8 cellular contexts compared by ENCODE assay signal in genomic region chr6:26595669-26596269, GRCh38. TPM values are rescaled to one million over a fixed set of nuclear protein-coding genes. Genes with fewer than 3 reads are reported as not detected.
DNase-seq lines count a peak whose midpoint lies in the region; ATAC-seq and TF ChIP-seq lines count a peak whose summit lies in the region.

No MANE protein-coding gene starts in this region.

- H3K27ac Mint-ChIP-seq in activated CD4-positive, alpha-beta memory T cell treated with anti-CD3 and anti-CD28 coated beads for 36 hours = no peak overlapping the region

- H3K4me3 Mint-ChIP-seq in activated CD4-positive, alpha-beta memory T cell treated with anti-CD3 and anti-CD28 coated beads for 36 hours = no peak overlapping the region

- DNase-seq in C1 segment of cervical spinal cord (lab: John Stamatoyannopoulos, UW) = peak; percentile 24 to 88 (median 81)
- DNase-seq in HK-2 (ENCODE audit: unreplicated experiment) = peak; percentile 95
- peak; percentile 96 for DNase-seq in NCI-H748 treated with DMSO at 0.1 percent for 48 hours (lab: John Stamatoyannopoulos, UW)
- peak; percentile 92 for DNase-seq in activated CD4-positive, alpha-beta memory T cell treated with anti-CD3 and anti-CD28 coated beads for 36 hours
- DNase-seq in effector CD4-positive, alpha-beta T cell = peak; percentile 80
- DNase-seq in lung (ENCODE audit: low spot score) = peak; percentile 90
- peak; percentile 84 to 87 for DNase-seq in stimulated activated CD4-positive, alpha-beta T cell treated with anti-CD3 and anti-CD28 coated beads, Interleukin-4, amount 100 ng/mL, for 48 hours (ENCODE audit: low read depth in 2 of 2)

- H3K27ac ChIP-seq in lung (ENCODE audit: low read depth in 1 of 2, low read length in 1 of 2) = peak overlapping the region; percentile 62 to 89

- CTCF ChIA-PET in activated CD4-positive, alpha-beta memory T cell treated with anti-CD3 and anti-CD28 coated beads for 36 hours (lab: Charles Lee) = interaction anchor here (0.6 to 6.2 kb wide), 31 partner anchors 10 to 1157 kb away, joined by 3 to 179 read pairs (median 5); partner anchors contain the start of genes HMGN4 and ZNF322

- H3K36me3 ChIP-seq in lung (ENCODE audit: control insufficient read depth in 2 of 2, insufficient read depth in 2 of 2, low read length in 2 of 2) = peaks cover 7 to 11% of the 10 kb centered on the region in 2 donors

- H3K27me3 Mint-ChIP-seq in activated CD4-positive, alpha-beta memory T cell treated with anti-CD3 and anti-CD28 coated beads for 36 hours = peaks cover 26% of the 10 kb centered on the region

- H3K4me1 Mint-ChIP-seq in activated CD4-positive, alpha-beta memory T cell treated with anti-CD3 and anti-CD28 coated beads for 36 hours (ENCODE audit: low read depth) = peaks cover 38% of the 10 kb centered on the region

- peak; percentile 79 for TF ChIP-seq CTCF in lung (IDR thresholded peaks at IDR 0.05; ENCODE audit: control extremely low read depth, extremely low read depth)

- no peaks in the 10 kb centered on the region for H3K27me3 ChIP-seq in lung (ENCODE audit: control insufficient read depth, insufficient read depth)

- 1% methylated on average over 39 of the region's 39 CpGs for WGBS in lung, 2 donors

- H3K4me1 ChIP-seq in lung (ENCODE audit: control insufficient read depth in 2 of 2, insufficient read depth in 2 of 2, low read length in 2 of 2) = peaks cover 3 to 7% of the 10 kb centered on the region in 2 donors

- intact Hi-C loops in activated CD4-positive, alpha-beta memory T cell treated with anti-CD3 and anti-CD28 coated beads for 36 hours (cut with micrococcal nuclease) = loop anchor here (1.0 to 10.0 kb wide), 8 partner anchors 18 to 1299 kb away; partner anchors contain the start of gene HMGN4

- POLR2A ChIA-PET in activated CD4-positive, alpha-beta memory T cell treated with anti-CD3 and anti-CD28 coated beads for 36 hours (lab: Charles Lee) = interaction anchor here (0.7 to 1.5 kb wide), 7 partner anchors 23 to 575 kb away, joined by 3 to 9 read pairs (median 4); partner anchors contain the start of gene HMGN4

- no peaks in the 10 kb centered on the region for H3K9me3 ChIP-seq in lung (ENCODE audit: control insufficient read depth in 2 of 2, insufficient read depth in 1 of 2, low read length in 1 of 2)

- H3K36me3 Mint-ChIP-seq in activated CD4-positive, alpha-beta memory T cell treated with anti-CD3 and anti-CD28 coated beads for 36 hours = peaks cover 16% of the 10 kb centered on the region

- ATAC-seq in GM19351 (IDR thresholded peaks at IDR 0.05; ENCODE audit: unreplicated experiment) (peak; percentile 55), lung (ENCODE audit: insufficient read depth, low FRiP score) (peak; percentile 82)

- H3K4me3 ChIP-seq in lung = peak overlapping the region; percentile 44

- no peaks in the 10 kb centered on the region for H3K9me3 Mint-ChIP-seq in activated CD4-positive, alpha-beta memory T cell treated with anti-CD3 and anti-CD28 coated beads for 36 hours

RNA-seq across cellular contexts. Expression of gene ABT1, which starts 1.0 kb away (rescaled TPM):
- total RNA-seq in activated CD4-positive, alpha-beta memory T cell treated with anti-CD3 and anti-CD28 coated beads for 36 hours = 10 to 100 TPM; 22.6 to 22.7 TPM
- 10 to 100 TPM; 15.6 to 18.2 TPM for total RNA-seq in lung
- polyA plus RNA-seq in lung = 10 to 100 TPM; 13.4 to 20.9 TPM

RNA-seq across cellular contexts. Expression of gene HMGN4, which starts 57.6 kb away (rescaled TPM):
- 10 to 100 TPM; 93.2 to 96.0 TPM for total RNA-seq in activated CD4-positive, alpha-beta memory T cell treated with anti-CD3 and anti-CD28 coated beads for 36 hours
- total RNA-seq in lung = 10 to 100 TPM; 50.8 to 57.6 TPM
- 10 to 100 TPM; 16.1 to 73.3 TPM for polyA plus RNA-seq in lung

Comparison
In these comparisons a context has a peak if more than half of its experiments do, and no peak if none do; other contexts are left out.
1. Peak in every context shown above with its lines: DNase-seq, ATAC-seq, H3K4me3 ChIP-seq and H3K27ac ChIP-seq.